ENCODE assay signal across 10 cellular contexts in genomic region chr9:92535940-92536850, GRCh38. TPM values are rescaled to one million over a fixed set of nuclear protein-coding genes. Genes with fewer than 3 reads are reported as not detected.
DNase-seq lines count a peak whose midpoint lies in the region; ATAC-seq, FAIRE-seq and TF ChIP-seq lines count a peak whose summit lies in the region.
"Had no signal": no experiment of that assay in that cellular context is flagged by ENCODE, and none has a peak within 500 bp of the region (broad histone marks: within the 10 kb centered on the region; RNA-seq: fewer than 3 reads in every experiment).

TSS of gene ECM2 (minus strand) at chr9:92535990. CDS start at chr9:92522866, 13,124 bp downstream.

- H3K9me2 ChIP-seq in OCI-LY7 (ENCODE audit: insufficient read depth, low read length) = no peaks in the 10 kb centered on the region

- CTCF ChIA-PET in GM12878 (lab: Yijun Ruan, JAX) (interaction anchor here (1.4 kb wide), 1 partner anchor 401 kb away, joined by 3 read pairs; no protein-coding TSS in a partner anchor), OCI-LY7 (lab: Charles Lee; ENCODE audit: unreplicated experiment) (no interaction called here)

- intact Hi-C loops in GM12878 (cut with micrococcal nuclease; ENCODE audit: unreplicated experiment) (no loop called here), OCI-LY7 (cut with micrococcal nuclease; ENCODE audit: unreplicated experiment) (no loop called here)

- peak; percentile 71 for DNase-seq in GM04503 (ENCODE audit: low read depth)
- DNase-seq in GM12878 (ENCODE audit: low read depth, low spot score) = no peak
- DNase-seq in caudate nucleus (lab: John Stamatoyannopoulos, UW) = no peak
- DNase-seq in activated CD4-positive, alpha-beta T cell treated with anti-CD3 and anti-CD28 coated beads for 4 hours = no peak
- DNase-seq in NCI-H187 (lab: John Stamatoyannopoulos, UW) = no peak
- no peak for DNase-seq in OCI-LY7 (ENCODE audit: low spot score)
- DNase-seq: MV-4-11, SW 1271 had no signal

- H3K9ac ChIP-seq in GM12878 (ENCODE audit: control insufficient read depth, insufficient read depth, low read length) (peak within 1 kb of the TSS; percentile 36; the same call in 1 of the 2 replicates), skeletal muscle satellite cell (ENCODE audit: low read depth, low read length) (peak within 1 kb of the TSS; percentile 22)

- RAD21 ChIA-PET in GM12878 (lab: Charles Lee; ENCODE audit: unreplicated experiment) = no interaction called here

- H3K79me2 ChIP-seq in GM12878 (ENCODE audit: control insufficient read depth, insufficient read depth, low read length) = no peaks in the 10 kb centered on the region
- no peaks in the 10 kb centered on the region for H3K79me2 ChIP-seq in OCI-LY7 (ENCODE audit: insufficient read depth, low read depth, low read length)

- TF ChIP-seq POLR2A in GM12878 (IDR thresholded peaks at IDR 0.05; ENCODE audit: low read depth, low read length) = no peak

- POLR2A ChIA-PET in GM12878 (lab: Charles Lee) = no interaction called here
- POLR2A ChIA-PET in OCI-LY7 (lab: Charles Lee) = interaction anchor here (0.6 kb wide), 1 partner anchor 324 kb away, joined by 3 read pairs; no protein-coding TSS in a partner anchor

- no peaks in the 10 kb centered on the region for H3K36me3 ChIP-seq in GM12878 (ENCODE audit: control insufficient read depth in 2 of 2, insufficient read depth in 2 of 2, low read length in 1 of 2)
- H3K36me3 ChIP-seq in skeletal muscle satellite cell (ENCODE audit: insufficient read depth, low read length) = no peaks in the 10 kb centered on the region
- no peaks in the 10 kb centered on the region for H3K36me3 ChIP-seq in OCI-LY7 (ENCODE audit: insufficient read depth, low read length)

- H4K20me1 ChIP-seq in GM12878 (ENCODE audit: control insufficient read depth, insufficient read depth) (no peaks in the 10 kb centered on the region), OCI-LY7 (ENCODE audit: insufficient read depth, low read length) (no peaks in the 10 kb centered on the region)

- H3K4me3 ChIP-seq in GM12878 = peak within 1 kb of the TSS; percentile 29; the same call in 1 of the 2 replicates
- H3K4me3 ChIP-seq in skeletal muscle satellite cell (ENCODE audit: low read length) = peak within 1 kb of the TSS; percentile 51
- H3K4me3 ChIP-seq in OCI-LY7 (ENCODE audit: low read depth, low read length, poor library complexity, severe bottlenecking) = no peak within 1 kb of the TSS

- H3K9me3 ChIP-seq in GM12878 (replicated peaks; ENCODE audit: control insufficient read depth, insufficient read depth, low read length) (no peaks in the 10 kb centered on the region), skeletal muscle satellite cell (replicated peaks; ENCODE audit: low read length) (no peaks in the 10 kb centered on the region), OCI-LY7 (ENCODE audit: low read length) (no peaks in the 10 kb centered on the region)

- H3K4me2 ChIP-seq in GM12878 (ENCODE audit: control insufficient read depth, insufficient read depth) (peak within 1 kb of the TSS; percentile 77), skeletal muscle satellite cell (ENCODE audit: low read length) (peak within 1 kb of the TSS; percentile 78), OCI-LY7 (ENCODE audit: low read length) (no peak within 1 kb of the TSS)

- no peak for TF ChIP-seq CTCF in GM12878 (IDR thresholded peaks at IDR 0.05 in 2 of 3, conservative IDR thresholded peaks at IDR 0.05 in 1 of 3; ENCODE audit: control insufficient read depth in 2 of 3, extremely low read depth in 1 of 3, insufficient read depth in 1 of 3, low read depth in 3 of 3, low read length in 3 of 3)
- TF ChIP-seq CTCF in OCI-LY7 (conservative IDR thresholded peaks at IDR 0.05; ENCODE audit: low read length) = no peak

- in situ Hi-C loops in GM12878 (cut with MboI) = no loop called here

- peak within 1 kb of the TSS; percentile 69 for H2AFZ ChIP-seq in GM12878 (ENCODE audit: control insufficient read depth, low read depth, low read length)
- H2AFZ ChIP-seq in OCI-LY7 (ENCODE audit: low read length) = no peak within 1 kb of the TSS

- ATAC-seq in GM12878 = no peak

- TF ChIP-seq EP300 in GM12878 (IDR thresholded peaks at IDR 0.05; ENCODE audit: borderline replicate concordance in 1 of 2, control insufficient read depth in 1 of 2, low read depth in 2 of 2, low read length in 2 of 2) = no peak

- SMC1A ChIA-PET in GM12878 (lab: Charles Lee; ENCODE audit: uncharacterized antibody, unreplicated experiment) = interaction anchor here (0.9 to 1.5 kb wide), 4 partner anchors 49 to 111 kb away, joined by 3 to 4 read pairs (median 3); no protein-coding TSS in a partner anchor

- H3K27me3 ChIP-seq in GM12878 (replicated peaks in 1 of 2; ENCODE audit: control insufficient read depth in 2 of 2, insufficient read depth in 2 of 2, low read length in 1 of 2) (no peaks in the 10 kb centered on the region), skeletal muscle satellite cell (ENCODE audit: control insufficient read depth, insufficient read depth, low read length) (no peaks in the 10 kb centered on the region)

- no TSS peak for BruUV-seq in GM12878 (replicated peaks; lab: Mats Ljungman, UMichigan)
- no TSS peak for BruUV-seq in OCI-LY7 (replicated peaks; lab: Mats Ljungman, UMichigan)

- peak within 1 kb of the TSS; percentile 53; the same call in 1 of the 2 replicates for H3K27ac ChIP-seq in GM12878 (ENCODE audit: control insufficient read depth, insufficient read depth)
- no peak within 1 kb of the TSS for H3K27ac ChIP-seq in caudate nucleus (ENCODE audit: low read depth, low read length)
- H3K27ac ChIP-seq in OCI-LY7 (ENCODE audit: low read depth, low read length, poor library complexity, severe bottlenecking) = no peak within 1 kb of the TSS

- peaks cover 6% of the 10 kb centered on the region for H3K4me1 ChIP-seq in GM12878 (ENCODE audit: control insufficient read depth, insufficient read depth, low read length)
- peaks cover 16% of the 10 kb centered on the region for H3K4me1 ChIP-seq in skeletal muscle satellite cell (ENCODE audit: control insufficient read depth, insufficient read depth, low read length)
- no peaks in the 10 kb centered on the region for H3K4me1 ChIP-seq in OCI-LY7 (ENCODE audit: insufficient read depth, low read length, poor library complexity, severe bottlenecking)

- TF ChIP-seq RAD21 in GM12878 (IDR thresholded peaks at IDR 0.05; ENCODE audit: insufficient read depth, low read depth, low read length) = no peak

- FAIRE-seq in GM12878 (lab: Jason Lieb, UNC) = no peak
- FAIRE-seq in islet of Langerhans (lab: Jason Lieb, UNC) = peak; percentile 17

- 98% methylated on average over 7 of the region's 7 CpGs for WGBS in GM12878 (ENCODE audit: insufficient coverage, insufficient replicate concordance, low lambda C conversion rate, missing lambda C conversion rate)

TF ChIP-seq in GM12878, 131 proteins besides CTCF, POLR2A, EP300 and RAD21 (continues in another document):
- TF ChIP-seq KAT2A (conservative IDR thresholded peaks at IDR 0.05; ENCODE audit: control insufficient read depth, low read depth, low read length) = no peak
- TF ChIP-seq NFXL1 (IDR thresholded peaks at IDR 0.05; ENCODE audit: borderline replicate concordance) = no peak
- TF ChIP-seq ETV6 (conservative IDR thresholded peaks at IDR 0.05 in 1 of 2, IDR thresholded peaks at IDR 0.05 in 1 of 2; ENCODE audit: borderline replicate concordance in 1 of 2, low read depth in 1 of 2) = no peak
- no peak for TF ChIP-seq E4F1 (IDR thresholded peaks at IDR 0.05; ENCODE audit: borderline replicate concordance, partially characterized antibody)

RNA-seq across cellular contexts. Expression of gene ECM2, which starts in this region (rescaled TPM):
- not detected in 2 replicates for total RNA-seq in GM12878 (2013; cell fraction: nucleolus; rRNA removed)
- 0.06 TPM in 1 of 2 replicates, not detected in the other for total RNA-seq in GM12878 (2014; rRNA removed)
- total RNA-seq in GM12878 (2014; rRNA removed; fragmentation: Illumina TruSeq; extraction: Trizol) = 0.09 TPM in 1 of 2 replicates, not detected in the other
- 0.08 TPM in 1 of 2 replicates, not detected in the other for total RNA-seq in GM12878 (2021)
- 0.28 TPM for polyA plus RNA-seq in GM12878 (2011; ENCODE audit: low read depth)
- polyA plus RNA-seq in GM12878 (2011; rRNA removed) = 0.03 and 0.06 TPM in 2 replicates
- 0.05 TPM in 1 of 2 replicates, not detected in the other for polyA plus RNA-seq in GM12878 (2011; cell fraction: cytosol; rRNA removed)
- 0.07 TPM in 1 of 2 replicates, not detected in the other for polyA plus RNA-seq in GM12878 (2011; cell fraction: nucleus; rRNA removed)
- 0.07 and 0.08 TPM in 2 replicates for polyA plus RNA-seq in GM12878 (2012)
- polyA plus RNA-seq in GM12878 (2014; fragmentation: Illumina TruSeq; extraction: Trizol) = 0.13 and 0.51 TPM in 2 replicates
- polyA plus RNA-seq in GM12878 (2014; fragmentation: Nextera tagmentation; extraction: Ambion mirVana) = under 1 TPM; 0.04 to 0.27 TPM
- 0.03 TPM in 1 of 2 replicates, not detected in the other for polyA plus RNA-seq in GM12878 (2014; rRNA removed)
- under 1 TPM; 0.54 to 0.67 TPM for polyA plus RNA-seq in GM12878 (2016; fragmentation: Nextera tagmentation; extraction: Ambion mirVana)
- not detected in 2 replicates for polyA minus RNA-seq in GM12878 (2011; rRNA and poly(A)+ RNA removed)
- not detected in 2 replicates for polyA minus RNA-seq in GM12878 (2011; cell fraction: cytosol; rRNA and poly(A)+ RNA removed)
- polyA minus RNA-seq in GM12878 (2011; cell fraction: nucleus; rRNA and poly(A)+ RNA removed) = not detected in 2 replicates
- 2.4 and 2.8 TPM in 2 replicates for total RNA-seq in skeletal muscle satellite cell (2012; rRNA removed)
- not detected in 2 replicates for total RNA-seq in OCI-LY7 (2014; rRNA removed; shearing (Covaris generic))
- total RNA-seq in OCI-LY7 (2022) = not detected in 2 replicates
